34 cellular contexts compared by ENCODE assay signal in the genomic region with DNA sequence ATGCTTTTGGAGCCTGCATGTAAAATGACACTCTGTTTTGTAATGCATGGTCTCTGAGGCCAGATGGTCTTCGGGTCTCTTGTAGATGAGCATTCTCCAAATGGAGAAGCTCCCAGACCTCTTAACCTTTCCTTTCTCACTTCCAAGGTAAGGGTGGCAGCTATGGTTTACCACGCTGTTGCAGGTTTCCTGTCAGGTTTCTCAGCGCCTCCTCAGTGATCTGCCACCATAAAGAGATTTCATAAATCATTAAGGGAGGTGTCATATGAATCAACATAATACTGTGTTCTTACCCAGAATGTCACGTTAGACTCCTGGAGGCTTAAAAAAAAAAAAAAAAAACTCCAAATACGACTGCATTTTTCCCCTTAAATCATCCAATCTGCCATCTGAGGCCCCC.
"Had no signal": no experiment of that assay in that cellular context is flagged by ENCODE, and none has a peak within 500 bp of the region (broad histone marks: within the 10 kb centered on the region; RNA-seq: fewer than 3 reads in every experiment).

No MANE protein-coding gene starts in this region.

- H3K9me3 ChIP-seq: MG63 had no signal

- H3K36me3 ChIP-seq: MG63 had no signal

- H3K27me3 ChIP-seq: MG63 had no signal

- H3K4me3 ChIP-seq: MG63 had no signal

- H3K9ac ChIP-seq: KMS-11 had no signal

- H3K4me2 ChIP-seq: KMS-11 had no signal

- H3K27ac ChIP-seq: KMS-11 had no signal

- DNase-seq: Karpas-422, Kasumi-1, KG1, MG63, MM.1S, MV-4-11, NCI-H1048, NCI-H1092, NCI-H1092 treated with DMSO at 0.1 percent for 48 hours, NCI-H1105, NCI-H1105 treated with DMSO at 0.1 percent for 48 hours, NCI-H1417, NCI-H1417 treated with DMSO at 0.1 percent for 48 hours, NCI-H1436, NCI-H1436 treated with DMSO at 0.1 percent for 48 hours, NCI-H146, NCI-H1694, NCI-H1694 treated with DMSO at 0.1 percent for 48 hours, NCI-H187, NCI-H187 treated with DMSO at 0.1 percent for 48 hours, NCI-H1930, NCI-H2029, NCI-H2029 treated with DMSO at 0.1 percent for 48 hours, NCI-H2081, NCI-H2081 treated with DMSO at 0.1 percent for 48 hours, NCI-H2107, NCI-H2171, NCI-H2171 treated with DMSO at 0.1 percent for 48 hours, NCI-H2227 treated with DMSO at 0.1 percent for 48 hours, NCI-H226, NCI-H345, NCI-H446, NCI-H446 treated with DMSO at 0.1 percent for 48 hours had no signal
